Comparison of ENCODE assay signal across 17 cellular contexts in genomic region chr4:6143603-6144181, GRCh38. TPM values are rescaled to one million over a fixed set of nuclear protein-coding genes. Genes with fewer than 3 reads are reported as not detected.
DNase-seq lines count a peak whose midpoint lies in the region.
"Had no signal": no experiment of that assay in that cellular context is flagged by ENCODE, and none has a peak within 500 bp of the region (broad histone marks: within the 10 kb centered on the region; RNA-seq: fewer than 3 reads in every experiment).

No MANE protein-coding gene starts in this region.

- no peak overlapping the region for H3K4me3 ChIP-seq in BLaER1
- H3K4me3 ChIP-seq: GM23338 had no signal

- H3K36me3 ChIP-seq in BLaER1, result no peaks in the 10 kb centered on the region

- peaks cover 8% of the 10 kb centered on the region for H3K9me3 Mint-ChIP-seq in activated T-helper 1 cell treated with anti-CD3 and anti-CD28 coated beads, Interleukin-12 subunit alpha, Interleukin-12 subunit beta, Interleukin-2, Interleukin-4 antibody, amounts not matched to agents 30 ng/mL and 10 ng/mL and 1 ng/mL, durations not matched to agents 14 hours and 24 hours and 36 hours
- H3K9me3 Mint-ChIP-seq: GM23338 had no signal

- H3K36me3 Mint-ChIP-seq in activated T-helper 1 cell treated with anti-CD3 and anti-CD28 coated beads, Interleukin-12 subunit alpha, Interleukin-12 subunit beta, Interleukin-2, Interleukin-4 antibody, amounts not matched to agents 30 ng/mL and 10 ng/mL and 1 ng/mL, durations not matched to agents 14 hours and 24 hours and 36 hours (ENCODE audit: low read depth), result peaks cover 22% of the 10 kb centered on the region
- H3K36me3 Mint-ChIP-seq: CD14-positive monocyte had no signal

- H3K4me2 ChIP-seq in BLaER1, result peak overlapping the region; percentile 36
- H3K4me2 ChIP-seq: GM23338 had no signal

- no peaks in the 10 kb centered on the region for H3K27me3 Mint-ChIP-seq in activated T-helper 1 cell treated with anti-CD3 and anti-CD28 coated beads, Interleukin-12 subunit alpha, Interleukin-12 subunit beta, Interleukin-2, Interleukin-4 antibody, amounts not matched to agents 30 ng/mL and 10 ng/mL and 1 ng/mL, durations not matched to agents 14 hours and 24 hours and 36 hours (ENCODE audit: insufficient read depth)
- H3K27me3 Mint-ChIP-seq: CD4-positive, alpha-beta memory T cell had no signal

- peaks cover 15% of the 10 kb centered on the region for H3K9me3 ChIP-seq in BLaER1

- H3K27me3 ChIP-seq in BLaER1, result no peaks in the 10 kb centered on the region

- H3K27ac ChIP-seq in BLaER1, result peak overlapping the region; percentile 8; the same call in 1 of the 2 replicates
- H3K27ac ChIP-seq in caudate nucleus (ENCODE audit: low read depth, low read length), result peak overlapping the region; percentile 89

- no peaks in the 10 kb centered on the region for H4K20me1 ChIP-seq in BLaER1

- intact Hi-C loops in activated T-helper 1 cell treated with anti-CD3 and anti-CD28 coated beads, Interleukin-12 subunit alpha, Interleukin-12 subunit beta, Interleukin-2, Interleukin-4 antibody, amounts not matched to agents 30 ng/mL and 10 ng/mL and 1 ng/mL, durations not matched to agents 14 hours and 24 hours and 36 hours (cut with micrococcal nuclease), result no loop called here

- DNase-seq in caudate nucleus (lab: John Stamatoyannopoulos, UW) (peak in 4 of 61 donors; percentile 25 to 64 (median 44)), inferior parietal cortex (ENCODE audit: extremely low spot score) (peak; percentile 32), superior temporal gyrus (ENCODE audit: extremely low spot score) (peak; percentile 55), NCI-H82 treated with DMSO at 0.1 percent for 48 hours (lab: John Stamatoyannopoulos, UW; ENCODE audit: unreplicated experiment) (no peak)
- no peak for DNase-seq in stimulated activated naive CD4-positive, alpha-beta T cell (lab: John Stamatoyannopoulos, UW)
- no peak for DNase-seq in activated T-helper 1 cell treated with anti-CD3 and anti-CD28 coated beads, Interleukin-12 subunit alpha, Interleukin-12 subunit beta, Interleukin-2, Interleukin-4 antibody, amounts not matched to agents 30 ng/mL and 10 ng/mL and 1 ng/mL, durations not matched to agents 14 hours and 24 hours and 36 hours (ENCODE audit: low spot score)
- DNase-seq: ACHN; CD4-positive, alpha-beta memory T cell; DMS153; DMS79; GDM1; H7; HFFc6; IMR-90 had no signal

- no peak overlapping the region for H3K27ac Mint-ChIP-seq in activated T-helper 1 cell treated with anti-CD3 and anti-CD28 coated beads, Interleukin-12 subunit alpha, Interleukin-12 subunit beta, Interleukin-2, Interleukin-4 antibody, amounts not matched to agents 30 ng/mL and 10 ng/mL and 1 ng/mL, durations not matched to agents 14 hours and 24 hours and 36 hours
- H3K27ac Mint-ChIP-seq: CD14-positive monocyte; CD4-positive, alpha-beta memory T cell; GM23338; HFFc6 had no signal

- no peak overlapping the region for H3K4me3 Mint-ChIP-seq in activated T-helper 1 cell treated with anti-CD3 and anti-CD28 coated beads, Interleukin-12 subunit alpha, Interleukin-12 subunit beta, Interleukin-2, Interleukin-4 antibody, amounts not matched to agents 30 ng/mL and 10 ng/mL and 1 ng/mL, durations not matched to agents 14 hours and 24 hours and 36 hours
- H3K4me3 Mint-ChIP-seq: CD14-positive monocyte; CD4-positive, alpha-beta memory T cell; GM23338; HFFc6 had no signal

- H3K9ac ChIP-seq in BLaER1, result no peak overlapping the region

- peaks cover 8% of the 10 kb centered on the region for H3K4me1 Mint-ChIP-seq in activated T-helper 1 cell treated with anti-CD3 and anti-CD28 coated beads, Interleukin-12 subunit alpha, Interleukin-12 subunit beta, Interleukin-2, Interleukin-4 antibody, amounts not matched to agents 30 ng/mL and 10 ng/mL and 1 ng/mL, durations not matched to agents 14 hours and 24 hours and 36 hours (ENCODE audit: low read depth)
- H3K4me1 Mint-ChIP-seq: CD14-positive monocyte had no signal

- peaks cover 20% of the 10 kb centered on the region for H3K4me1 ChIP-seq in BLaER1

RNA-seq across cellular contexts. Expression of gene JAKMIP1, which starts 56.7 kb away (rescaled TPM):
- 15.5 and 16.9 TPM in 2 replicates for total RNA-seq in activated T-helper 1 cell treated with anti-CD3 and anti-CD28 coated beads, Interleukin-12 subunit alpha, Interleukin-12 subunit beta, Interleukin-2, Interleukin-4 antibody, amounts not matched to agents 30 ng/mL and 10 ng/mL and 1 ng/mL, durations not matched to agents 14 hours and 24 hours and 36 hours
- total RNA-seq: HFFc6, IMR-90 had no signal

Comparison
In these comparisons a context has a peak if more than half of its experiments do, and no peak if none do; other contexts are left out.
1. DNase-seq: peak in inferior parietal cortex (single experiment) and superior temporal gyrus (single experiment); none in NCI-H82 treated with DMSO at 0.1 percent for 48 hours (single experiment), stimulated activated naive CD4-positive, alpha-beta T cell (0 of 6) and activated T-helper 1 cell treated with anti-CD3 and anti-CD28 coated beads, Interleukin-12 subunit alpha, Interleukin-12 subunit beta, Interleukin-2, Interleukin-4 antibody, amounts not matched to agents 30 ng/mL and 10 ng/mL and 1 ng/mL, durations not matched to agents 14 hours and 24 hours and 36 hours (single experiment).